ENCODE assay signal across 20 cellular contexts in the genomic region with DNA sequence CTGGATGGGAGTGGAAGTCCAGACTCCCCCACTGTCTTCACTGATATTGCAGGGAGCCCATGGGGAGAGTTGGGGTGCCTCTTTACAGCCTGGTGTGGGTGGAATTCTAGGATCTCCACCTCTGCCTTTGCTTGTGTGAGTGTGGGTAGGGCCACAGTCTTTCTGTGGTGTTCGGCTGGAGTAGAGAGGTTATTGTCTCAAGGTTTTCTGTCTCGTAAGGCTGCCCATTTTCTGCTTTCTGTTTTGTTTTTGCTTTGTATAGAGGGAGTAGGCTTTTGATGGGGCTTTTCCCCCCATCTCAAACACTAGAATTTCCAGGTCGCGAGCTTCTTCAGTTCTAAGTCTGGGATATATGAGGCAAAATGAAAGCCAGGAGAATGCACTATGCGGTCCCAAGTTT. TPM values are rescaled to one million over a fixed set of nuclear protein-coding genes. Genes with fewer than 3 reads are reported as not detected.
DNase-seq lines count a peak whose midpoint lies in the region; ATAC-seq, FAIRE-seq and TF ChIP-seq lines count a peak whose summit lies in the region.
"Had no signal": no experiment of that assay in that cellular context is flagged by ENCODE, and none has a peak within 500 bp of the region (broad histone marks: within the 10 kb centered on the region; RNA-seq: fewer than 3 reads in every experiment).

No MANE protein-coding gene starts in this region.

- H3K9ac ChIP-seq in MM.1S (ENCODE audit: low read length): no peak overlapping the region
- no peak overlapping the region for H3K9ac ChIP-seq in neuronal stem cell (ENCODE audit: low read depth, low read length, poor library complexity)
- H3K9ac ChIP-seq: BLaER1 had no signal

- H2BK15ac ChIP-seq in neuronal stem cell (ENCODE audit: low read length): no peak overlapping the region

- no peaks in the 10 kb centered on the region for H3K36me3 ChIP-seq in MM.1S (replicated peaks; ENCODE audit: insufficient read depth, low read length)
- H3K36me3 ChIP-seq in neuronal stem cell (replicated peaks in 1 of 2; ENCODE audit: control insufficient read depth in 2 of 2, insufficient read depth in 2 of 2, low read length in 2 of 2): peaks cover 0 to 2% of the 10 kb centered on the region in 2 donors
- H3K36me3 ChIP-seq: BE2C, BLaER1 had no signal

- H3K4me1 ChIP-seq in MM.1S (ENCODE audit: low read length) (no peaks in the 10 kb centered on the region), neuronal stem cell (ENCODE audit: control insufficient read depth in 2 of 2, insufficient read depth in 1 of 2, low read depth in 1 of 2, low read length in 2 of 2) (no peaks in the 10 kb centered on the region)
- H3K4me1 ChIP-seq: BE2C, BLaER1 had no signal

- DNase-seq in HTR-8/SVneo (ENCODE audit: insufficient read length, low spot score) (no peak), MM.1S (peak; percentile 30), neuronal stem cell (ENCODE audit: low spot score) (no peak), NCI-H128 (lab: John Stamatoyannopoulos, UW; ENCODE audit: unreplicated experiment) (no peak)
- DNase-seq: 8988T; ACHN; BE2C; C1 segment of cervical spinal cord; CD4-positive, alpha-beta memory T cell; CD4-positive, CD25-positive, alpha-beta regulatory T cell; CD8-positive, alpha-beta memory T cell; COR-L47; DMS 273 treated with DMSO at 0.1 percent for 48 hours; DMS79 treated with DMSO at 0.1 percent for 48 hours; GF-D8 had no signal

- peak overlapping the region; percentile 38 for H3K14ac ChIP-seq in neuronal stem cell (ENCODE audit: low read length)

- no peaks in the 10 kb centered on the region for H3K79me1 ChIP-seq in neuronal stem cell (ENCODE audit: low read depth, low read length)

- no peaks in the 10 kb centered on the region for H3F3A ChIP-seq in MM.1S (ENCODE audit: insufficient read depth, low read length)

- no peak overlapping the region for H4K91ac ChIP-seq in neuronal stem cell (ENCODE audit: low read depth, low read length, poor library complexity)

- no CpG with 5 or more reads among the region's 5 CpGs for WGBS in neuronal stem cell (ENCODE audit: extremely low coverage in 2 of 2, insufficient read length in 2 of 2, insufficient replicate concordance in 1 of 2), 2 donors

- no peaks in the 10 kb centered on the region for H3K9me3 ChIP-seq in MM.1S (replicated peaks; ENCODE audit: insufficient read depth, low read length)
- H3K9me3 ChIP-seq in neuronal stem cell (replicated peaks in 1 of 2; ENCODE audit: control insufficient read depth in 2 of 2, insufficient read depth in 1 of 2, low read depth in 1 of 2, low read length in 2 of 2): peaks cover 12 to 26% of the 10 kb centered on the region in 2 donors
- H3K9me3 ChIP-seq: BE2C had no signal

- no peak overlapping the region for H4K8ac ChIP-seq in neuronal stem cell (ENCODE audit: low read depth, low read length)

- no peak overlapping the region for H2BK12ac ChIP-seq in neuronal stem cell (ENCODE audit: low read length)

- H3K4me2 ChIP-seq in MM.1S (ENCODE audit: low read depth, low read length) (peak overlapping the region; percentile 8; the same call in 1 of the 2 replicates), neuronal stem cell (ENCODE audit: insufficient read depth, low read length, poor library complexity, severe bottlenecking) (no peak overlapping the region)
- H3K4me2 ChIP-seq: BLaER1 had no signal

- H3K79me2 ChIP-seq in MM.1S (ENCODE audit: low read length): no peaks in the 10 kb centered on the region

- H3K4me3 ChIP-seq in MM.1S (ENCODE audit: low read length) (no peak overlapping the region), neuronal stem cell (ENCODE audit: low read length in 2 of 2) (no peak overlapping the region)
- H3K4me3 ChIP-seq: BLaER1 had no signal

- no peak overlapping the region for H3K18ac ChIP-seq in neuronal stem cell (ENCODE audit: low read length)

- H2BK5ac ChIP-seq in neuronal stem cell (ENCODE audit: low read length): no peak overlapping the region

- H3K9me2 ChIP-seq in MM.1S (replicated peaks; ENCODE audit: insufficient read depth, low read length): no peaks in the 10 kb centered on the region

- H3K4ac ChIP-seq in neuronal stem cell (ENCODE audit: low read length): peak overlapping the region; percentile 48

- no peak overlapping the region for H2BK120ac ChIP-seq in neuronal stem cell (ENCODE audit: low read depth, low read length)

- no peaks in the 10 kb centered on the region for H4K20me1 ChIP-seq in MM.1S (ENCODE audit: insufficient read depth, low read length)
- H4K20me1 ChIP-seq: BLaER1 had no signal

- H2AK5ac ChIP-seq in neuronal stem cell (ENCODE audit: low read depth, low read length): no peak overlapping the region

- no peaks in the 10 kb centered on the region for H3K27me3 ChIP-seq in MM.1S (replicated peaks; ENCODE audit: insufficient read depth, low read length)
- peaks cover 0 to 2% (median 0%) of the 10 kb centered on the region in 3 experiments for H3K27me3 ChIP-seq in neuronal stem cell (ENCODE audit: control insufficient read depth in 3 of 3, insufficient read depth in 3 of 3, low read depth in 1 of 3, low read length in 3 of 3)
- H3K27me3 ChIP-seq: BLaER1 had no signal

- no peak overlapping the region for H3K23ac ChIP-seq in neuronal stem cell (ENCODE audit: low read depth, low read length, poor library complexity)

- H2AFZ ChIP-seq in MM.1S (ENCODE audit: low read length) (0 out of 2 replicates have a peak overlapping the region, but pooled peaks have one; percentile 27), neuronal stem cell (ENCODE audit: low read length) (no peak overlapping the region)

- no peak overlapping the region for H3K27ac ChIP-seq in MM.1S (ENCODE audit: low read length)
- H3K27ac ChIP-seq in neuronal stem cell (replicated peaks; ENCODE audit: low read length): no peak overlapping the region
- H3K27ac ChIP-seq: BLaER1 had no signal

- no peak for TF ChIP-seq CTCF in MM.1S (IDR thresholded peaks at IDR 0.05; ENCODE audit: low read length)

- ATAC-seq in HG02840 (IDR thresholded peaks at IDR 0.05; ENCODE audit: low FRiP score, unreplicated experiment): no peak

- FAIRE-seq in HTR-8/SVneo (lab: Jason Lieb, UNC): peak; percentile 13
- FAIRE-seq: A204.1, G401.6, GM12891 had no signal

RNA-seq across cellular contexts. Expression of a gene that starts 40.4 kb away (rescaled TPM):
- polyA plus RNA-seq in neuronal stem cell (2013, experiment 1 of 2): 34.2 TPM
- polyA plus RNA-seq in neuronal stem cell (2013, experiment 2 of 2): 32.1 TPM
